Comparison of ENCODE assay signal across 7 cellular contexts in genomic region chr17:77429985-77430752, GRCh38.
DNase-seq lines count a peak whose midpoint lies in the region; ATAC-seq and TF ChIP-seq lines count a peak whose summit lies in the region.

No MANE protein-coding gene starts in this region.

- peak; percentile 79 for ATAC-seq in left lobe of liver
- no peak for ATAC-seq in HG03097 (IDR thresholded peaks at IDR 0.05; ENCODE audit: low FRiP score, unreplicated experiment)

- no peak for DNase-seq in GM12864 (ENCODE audit: low read depth)
- peak; percentile 68 for DNase-seq in MV-4-11 (lab: John Stamatoyannopoulos, UW)
- DNase-seq in activated CD4-positive, alpha-beta T cell treated with anti-CD3 and anti-CD28 coated beads for 4 hours: peak; percentile 83 to 94
- peak; percentile 94 for DNase-seq in choroid plexus epithelial cell (ENCODE audit: low read depth)
- peak; percentile 88 for DNase-seq in left lobe of liver (ENCODE audit: low spot score)
- DNase-seq in stimulated activated CD4-positive, alpha-beta T cell treated with anti-CD3 and anti-CD28 coated beads, Interleukin-2, amount 100 ng/mL, for 48 hours: peak; percentile 82 to 91

- H3K4me3 ChIP-seq in GM12864 (ENCODE audit: low read depth, low read length) (no peak overlapping the region), choroid plexus epithelial cell (ENCODE audit: low read depth, low read length) (no peak overlapping the region)

- peak; percentile 78 for TF ChIP-seq CTCF in GM12864 (IDR thresholded peaks at IDR 0.05; ENCODE audit: low read depth, low read length, missing control alignments)
- TF ChIP-seq CTCF in choroid plexus epithelial cell (conservative IDR thresholded peaks at IDR 0.05; ENCODE audit: low read depth, low read length): peak; percentile 79
